In the genomic region with DNA sequence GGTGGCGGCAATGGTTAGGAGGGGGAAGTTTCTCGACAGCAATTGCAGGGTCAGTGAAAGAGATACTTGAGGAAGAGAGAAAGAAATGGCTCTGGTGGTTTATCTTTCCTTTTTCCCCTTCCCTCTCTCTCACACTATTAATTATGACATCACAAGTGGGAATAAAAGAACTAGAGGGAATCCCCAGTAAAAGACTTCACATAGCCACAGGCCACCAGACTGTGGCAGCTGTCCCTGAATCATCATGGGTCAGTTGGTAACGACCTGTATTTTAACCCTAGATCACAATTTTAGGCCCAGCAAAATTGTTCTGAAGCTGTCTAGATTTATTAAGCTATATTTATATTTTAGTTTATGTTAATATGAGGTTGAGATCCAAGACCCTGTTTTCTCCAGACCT, we compare ENCODE assay signal across 10 cellular contexts. TPM values are rescaled to one million over a fixed set of nuclear protein-coding genes. Genes with fewer than 3 reads are reported as not detected.
DNase-seq lines count a peak whose midpoint lies in the region; ATAC-seq and TF ChIP-seq lines count a peak whose summit lies in the region.
"Had no signal": no experiment of that assay in that cellular context is flagged by ENCODE, and none has a peak within 500 bp of the region (broad histone marks: within the 10 kb centered on the region; RNA-seq: fewer than 3 reads in every experiment).

No MANE protein-coding gene starts in this region.

- H3K4me1 Mint-ChIP-seq in memory B cell = peaks cover 35% of the 10 kb centered on the region

- ATAC-seq in activated naive CD4-positive, alpha-beta T cell treated with anti-CD3 and anti-CD28 coated beads, Interleukin-2, amount 50 U/mL, for 72 hours = peak in 1 of 2 donors; percentile 55
- ATAC-seq in memory B cell (ENCODE audit: low read depth) (no peak), HG02763 (IDR thresholded peaks at IDR 0.05; ENCODE audit: unreplicated experiment) (no peak)

- H3K4me2 ChIP-seq in KMS-11 = no peak overlapping the region

- H3K27ac Mint-ChIP-seq in activated naive CD4-positive, alpha-beta T cell treated with anti-CD3 and anti-CD28 coated beads, Interleukin-2, amount 50 U/mL, for 72 hours = peak overlapping the region; percentile 76 to 82
- peak overlapping the region; percentile 72 for H3K27ac Mint-ChIP-seq in memory B cell

- peaks cover 5% of the 10 kb centered on the region; the same call in 1 of the 2 replicates for H3K36me3 ChIP-seq in KMS-11 (ENCODE audit: insufficient read depth)

- no peaks in the 10 kb centered on the region for H3K27me3 Mint-ChIP-seq in memory B cell

- no peaks in the 10 kb centered on the region for H3K27me3 ChIP-seq in KMS-11 (ENCODE audit: insufficient read depth, low read depth)

- H3K4me1 ChIP-seq in KMS-11 (ENCODE audit: low read depth, poor library complexity, severe bottlenecking) = peaks cover 91% of the 10 kb centered on the region

- TF ChIP-seq CTCF in KMS-11 (conservative IDR thresholded peaks at IDR 0.05; ENCODE audit: low read depth, low read length) = no peak

- H3K9ac ChIP-seq in KMS-11 = no peak overlapping the region

- H2AFZ ChIP-seq in KMS-11 (ENCODE audit: low read depth) = no peak overlapping the region

- peaks cover 100% of the 10 kb centered on the region for H3K79me2 ChIP-seq in KMS-11 (ENCODE audit: insufficient read depth, low read depth)

- H3K4me3 Mint-ChIP-seq in memory B cell = no peak overlapping the region

- H3K9me3 Mint-ChIP-seq in activated naive CD4-positive, alpha-beta T cell treated with anti-CD3 and anti-CD28 coated beads, Interleukin-2, amount 50 U/mL, for 72 hours = no peaks in the 10 kb centered on the region
- H3K9me3 Mint-ChIP-seq in memory B cell = no peaks in the 10 kb centered on the region

- H3K36me3 Mint-ChIP-seq in activated naive CD4-positive, alpha-beta T cell treated with anti-CD3 and anti-CD28 coated beads, Interleukin-2, amount 50 U/mL, for 72 hours = peaks cover 0 to 17% of the 10 kb centered on the region in 2 donors
- H3K36me3 Mint-ChIP-seq in memory B cell = peaks cover 8% of the 10 kb centered on the region

- no peak overlapping the region for H3K4me3 ChIP-seq in KMS-11 (IDR thresholded peaks at IDR 0.05; ENCODE audit: insufficient read depth, low read depth, low read length)

- peaks cover 83% of the 10 kb centered on the region for H4K20me1 ChIP-seq in KMS-11 (ENCODE audit: insufficient read depth)

- no peak for DNase-seq in activated naive CD4-positive, alpha-beta T cell treated with anti-CD3 and anti-CD28 coated beads, Interleukin-2, amount 50 U/mL, for 72 hours (ENCODE audit: low spot score in 2 of 2)
- no peak for DNase-seq in memory B cell (ENCODE audit: low spot score in 2 of 2)
- DNase-seq in superior temporal gyrus (ENCODE audit: extremely low spot score) = peak; percentile 40
- DNase-seq in cerebellum (ENCODE audit: low spot score) = no peak
- DNase-seq in dermis blood vessel endothelial cell = no peak
- DNase-seq: effector CD8-positive, alpha-beta T cell; NCI-H1436; stimulated activated CD4-positive, alpha-beta T cell treated with anti-CD3 and anti-CD28 coated beads, Interleukin-1b, Interleukin-23, amount 100 ng/mL, for 48 hours had no signal

- H3K27ac ChIP-seq in KMS-11 = peak overlapping the region; percentile 12; the same call in 1 of the 2 replicates

RNA-seq across cellular contexts. Expression of a gene that starts 40.3 kb away (rescaled TPM):
- 100 to 1,000 TPM; 406 to 425 TPM for total RNA-seq in activated naive CD4-positive, alpha-beta T cell treated with anti-CD3 and anti-CD28 coated beads, Interleukin-2, amount 50 U/mL, for 72 hours
- total RNA-seq in cerebellum (69.0 TPM), dermis blood vessel endothelial cell (389 and 524 TPM in 2 replicates)
